ENCODE assay signal across 8 cellular contexts in genomic region chr11:70397336-70397982, GRCh38. TPM values are rescaled to one million over a fixed set of nuclear protein-coding genes. Genes with fewer than 3 reads are reported as not detected.
DNase-seq lines count a peak whose midpoint lies in the region; ATAC-seq and TF ChIP-seq lines count a peak whose summit lies in the region.

No MANE protein-coding gene starts in this region.

- TF ChIP-seq CTCF in VCaP (conservative IDR thresholded peaks at IDR 0.05) = no peak
- TF ChIP-seq CTCF in foreskin fibroblast (IDR thresholded peaks at IDR 0.05; ENCODE audit: low read depth, low read length) = no peak
- no peak for TF ChIP-seq CTCF in prostate gland (IDR thresholded peaks at IDR 0.05)

- H3K4me1 ChIP-seq in HUES48 (ENCODE audit: control insufficient read depth, insufficient read depth, low read length) (peaks cover 12% of the 10 kb centered on the region; the same call in 1 of the 2 replicates), prostate gland (replicated peaks) (no peaks in the 10 kb centered on the region)

- H3K27me3 ChIP-seq in HUES48 (ENCODE audit: control insufficient read depth, insufficient read depth, low read length) (no peaks in the 10 kb centered on the region), prostate gland (replicated peaks; ENCODE audit: insufficient read depth) (no peaks in the 10 kb centered on the region)

- DNase-seq in Daoy (ENCODE audit: low read depth) (peak; percentile 27), foreskin fibroblast (peak in 1 of 2 donors; percentile 47), prostate gland (ENCODE audit: low spot score) (no peak), NCI-H1417 (lab: John Stamatoyannopoulos, UW) (no peak)

- H3K9me3 ChIP-seq in HUES48 (ENCODE audit: control insufficient read depth, insufficient read depth, low read length) (no peaks in the 10 kb centered on the region), prostate gland (no peaks in the 10 kb centered on the region)

- H3K4me3 ChIP-seq in HUES48 (ENCODE audit: low read depth, low read length) = peak overlapping the region; percentile 96
- H3K4me3 ChIP-seq in foreskin fibroblast (ENCODE audit: low read depth in 1 of 2, low read length in 2 of 2) = peak overlapping the region; percentile 69
- peak overlapping the region; percentile 77 to 91 for H3K4me3 ChIP-seq in prostate gland

- no peak for TF ChIP-seq POLR2A in prostate gland (IDR thresholded peaks at IDR 0.05)

- peak overlapping the region; percentile 76 for H3K27ac ChIP-seq in HUES48 (ENCODE audit: low read depth, low read length)
- H3K27ac ChIP-seq in VCaP = peak overlapping the region; percentile 95
- H3K27ac ChIP-seq in prostate gland = peak overlapping the region; percentile 83 to 84

- 26% methylated on average over 18 of the region's 18 CpGs for WGBS in prostate gland

- H3K9ac ChIP-seq in HUES48 (ENCODE audit: low read depth, low read length) = peak overlapping the region; percentile 78

- intact Hi-C loops in prostate gland (cut with DNase I) = loop anchor here (5.0 to 10.0 kb wide), 3 partner anchors 73 to 193 kb away; partner anchors contain the start of genes FADD and PPFIA1

- peaks cover 29% of the 10 kb centered on the region for H3K36me3 ChIP-seq in HUES48 (ENCODE audit: control insufficient read depth, insufficient read depth, low read length)
- no peaks in the 10 kb centered on the region for H3K36me3 ChIP-seq in prostate gland

- ATAC-seq in GM18861 (IDR thresholded peaks at IDR 0.05; ENCODE audit: unreplicated experiment) (no peak), HG03159 (IDR thresholded peaks at IDR 0.05; ENCODE audit: unreplicated experiment) (no peak)

RNA-seq across cellular contexts. Expression of gene CTTN, which starts 0.9 kb away (rescaled TPM):
- total RNA-seq in Daoy (2014; rRNA removed; shearing (Covaris generic)) = 136 TPM in 2 replicates
- 100 to 1,000 TPM; 208 to 348 TPM for total RNA-seq in prostate gland
